22 cellular contexts compared by ENCODE assay signal in genomic region chr22:33821290-33821689, GRCh38.
"Had no signal": no experiment of that assay in that cellular context is flagged by ENCODE, and none has a peak within 500 bp of the region (broad histone marks: within the 10 kb centered on the region; RNA-seq: fewer than 3 reads in every experiment).

No MANE protein-coding gene starts in this region.

- DNase-seq: activated B cell treated with CpG ODN at 0.5 μM for 24 hours; activated CD4-positive, alpha-beta memory T cell treated with anti-CD3 and anti-CD28 coated beads for 36 hours; activated CD4-positive, alpha-beta T cell treated with anti-CD3 and anti-CD28 coated beads for 1 hour; activated CD4-positive, alpha-beta T cell treated with anti-CD3 and anti-CD28 coated beads, Interleukin-2, amount 10 ng/mL, durations not matched to agents 7 days and 5 days; activated gamma-delta T cell; activated naive CD4-positive, alpha-beta T cell treated with anti-CD3 and anti-CD28 coated beads for 36 hours; activated T-cell treated with anti-CD3 and anti-CD28 coated beads for 4 hours; activated T-cell treated with anti-CD3 and anti-CD28 coated beads, Interleukin-2, amount 50 U/mL, for 48 hours; brain microvascular endothelial cell; MM.1S; NCI-H1105; NCI-H1436; NCI-H1694 treated with DMSO at 0.1 percent for 48 hours; NCI-H2029 treated with DMSO at 0.1 percent for 48 hours; NCI-H510A treated with DMSO at 0.1 percent for 48 hours; NCI-H69; NK-92 treated with Interleukin-12 subunit alpha and Interleukin-12 subunit beta, amount 100 ng/mL, for 24 hours; Peyer's patch; SHP77 treated with DMSO at 0.1 percent for 48 hours had no signal

- H3K36me3 ChIP-seq: brain microvascular endothelial cell, cardiac muscle cell, Peyer's patch had no signal

- H3K4me3 ChIP-seq: cardiac muscle cell, Peyer's patch had no signal

- H3K9me3 ChIP-seq: Peyer's patch had no signal

- ATAC-seq: activated T-helper 17 cell treated with anti-CD3 and anti-CD28 coated beads, Interleukin-2, amount 50 U/mL, for 72 hours had no signal

- H3K27ac ChIP-seq: brain microvascular endothelial cell, cardiac muscle cell, Peyer's patch, RWPE1 had no signal

- H3K27me3 ChIP-seq: brain microvascular endothelial cell, cardiac muscle cell, Peyer's patch had no signal
